7 cellular contexts compared by ENCODE assay signal in genomic region chr2:36936526-36936925, GRCh38. TPM values are rescaled to one million over a fixed set of nuclear protein-coding genes. Genes with fewer than 3 reads are reported as not detected.
DNase-seq lines count a peak whose midpoint lies in the region; ATAC-seq, FAIRE-seq and TF ChIP-seq lines count a peak whose summit lies in the region.
"Not testable (repeated sequence)": the region's sequence is repeated elsewhere in the genome, so short reads cannot be mapped to it uniquely, and the experiment has no call there.

No MANE protein-coding gene starts in this region.

- not testable (repeated sequence) for DNase-seq in A549 (ENCODE audit: low read depth in 1 of 2, low spot score in 1 of 2); IMR-90; K562 (ENCODE audit: extremely low read depth in 1 of 4, low spot score in 3 of 4); HepG2 (ENCODE audit: low spot score); small intestine

- H3K18ac ChIP-seq in IMR-90 (ENCODE audit: low read depth, low read length) = not testable (repeated sequence)

- not testable (repeated sequence) for H2AK9ac ChIP-seq in IMR-90 (replicated peaks; ENCODE audit: low read depth, low read length, poor library complexity)

- ATAC-seq in A549; IMR-90 (ENCODE audit: low read depth); K562; HepG2: not testable (repeated sequence)

- not testable (repeated sequence) for H3K4me3 ChIP-seq in A549; IMR-90 (ENCODE audit: insufficient read depth, low read depth, low read length); K562; HepG2 (replicated peaks in 1 of 3; ENCODE audit: insufficient read depth in 1 of 3, low read depth in 2 of 3, low read length in 3 of 3); small intestine (ENCODE audit: low read depth in 1 of 2, low read length in 2 of 2)

- TF ChIP-seq RAD21 in A549 (conservative IDR thresholded peaks at IDR 0.05 in 1 of 2, IDR thresholded peaks at IDR 0.05 in 1 of 2); IMR-90 (IDR thresholded peaks at IDR 0.05; ENCODE audit: low read length); K562 (CRISPR knock-in tag; conservative IDR thresholded peaks at IDR 0.05 in 1 of 2, IDR thresholded peaks at IDR 0.05 in 1 of 2); HepG2 (CRISPR knock-in tag; IDR thresholded peaks at IDR 0.05): not testable (repeated sequence)

- H4K8ac ChIP-seq in IMR-90 (ENCODE audit: low read depth in 2 of 2, low read length in 2 of 2) = not testable (repeated sequence)

- not testable (repeated sequence) for TF ChIP-seq EP300 in A549 (IDR thresholded peaks at IDR 0.05); K562 (IDR thresholded peaks at IDR 0.05; ENCODE audit: low read length); HepG2 (IDR thresholded peaks at IDR 0.05; ENCODE audit: low read depth in 2 of 2, low read length in 2 of 2); HepG2 (CRISPR knock-in tag; IDR thresholded peaks at IDR 0.05; ENCODE audit: borderline replicate concordance)

- H3K27me3 ChIP-seq in IMR-90 (ENCODE audit: control insufficient read depth, insufficient read depth, low read length); K562 (ENCODE audit: control insufficient read depth in 2 of 2, insufficient read depth in 2 of 2, low read length in 2 of 2); HepG2 (ENCODE audit: control insufficient read depth in 1 of 2, insufficient read depth in 2 of 2, low read length in 2 of 2); small intestine (ENCODE audit: control insufficient read depth in 2 of 2, insufficient read depth in 2 of 2, low read length in 2 of 2): not testable (repeated sequence)

- TF ChIP-seq CTCF in A549 (IDR thresholded peaks at IDR 0.05); IMR-90 (conservative IDR thresholded peaks at IDR 0.05; ENCODE audit: low read depth, low read length); K562 (IDR thresholded peaks at IDR 0.05 in 2 of 3, conservative IDR thresholded peaks at IDR 0.05 in 1 of 3; ENCODE audit: insufficient read depth in 2 of 3, low read depth in 1 of 3, low read length in 3 of 3); HepG2 (CRISPR knock-in tag; IDR thresholded peaks at IDR 0.05): not testable (repeated sequence)

- not testable (repeated sequence) for H3K9ac ChIP-seq in IMR-90 (ENCODE audit: low read depth, low read length); K562 (ENCODE audit: insufficient read depth in 1 of 2, low read depth in 2 of 2, low read length in 2 of 2); HepG2 (ENCODE audit: insufficient read depth, low read depth, low read length)

- H2BK5ac ChIP-seq in IMR-90 (ENCODE audit: low read depth, low read length, poor library complexity, severe bottlenecking) = not testable (repeated sequence)

- H3K79me2 ChIP-seq in K562 (ENCODE audit: control insufficient read depth, insufficient read depth, low read length) = peaks cover 18% of the 10 kb centered on the region; the same call in 1 of the 3 replicates
- H3K79me2 ChIP-seq in HepG2 (ENCODE audit: insufficient read depth, low read length) = not testable (repeated sequence)

- not testable (repeated sequence) for H3K4me2 ChIP-seq in A549; IMR-90 (ENCODE audit: low read depth, low read length); K562 (ENCODE audit: insufficient read depth, low read length); HepG2 (ENCODE audit: low read depth, low read length)

- H2BK15ac ChIP-seq in IMR-90 (ENCODE audit: low read depth, low read length) = not testable (repeated sequence)

- peaks cover 16 to 31% of the 10 kb centered on the region in 2 experiments for H3K79me1 ChIP-seq in IMR-90 (ENCODE audit: low read depth in 1 of 2, low read length in 2 of 2)

- CTCF ChIA-PET in A549 (lab: Yijun Ruan, JAX); IMR-90 (lab: Yijun Ruan, JAX); K562 (lab: Yijun Ruan, JAX; ENCODE audit: low intra/inter-chr PET ratio); HepG2 (lab: Yijun Ruan, JAX; ENCODE audit: low intra/inter-chr PET ratio, low total read pairs): not testable (repeated sequence)

- H3K4ac ChIP-seq in IMR-90 (ENCODE audit: low read depth, low read length) = not testable (repeated sequence)

- not testable (repeated sequence) for H2AFZ ChIP-seq in IMR-90 (replicated peaks; ENCODE audit: low read length, poor library complexity); K562 (ENCODE audit: low read depth, low read length); HepG2 (ENCODE audit: low read length)

- intact Hi-C loops in IMR-90 (cut with micrococcal nuclease); K562 (cut with micrococcal nuclease); HepG2 (cut with micrococcal nuclease; ENCODE audit: unreplicated experiment): not testable (repeated sequence)

- not testable (repeated sequence) for H3K9me3 ChIP-seq in A549; IMR-90 (ENCODE audit: control insufficient read depth, insufficient read depth, low read length); K562 (replicated peaks; ENCODE audit: control insufficient read depth, insufficient read depth, low read depth, low read length); HepG2 (ENCODE audit: low read length); small intestine (ENCODE audit: control insufficient read depth, low read depth)

- H4K20me1 ChIP-seq in IMR-90 (ENCODE audit: insufficient read depth, low read length); K562 (replicated peaks; ENCODE audit: control insufficient read depth, insufficient read depth, low read length); HepG2 (ENCODE audit: insufficient read depth, low read length): not testable (repeated sequence)

- H2AK5ac ChIP-seq in IMR-90 (ENCODE audit: low read depth, low read length) = not testable (repeated sequence)

- dilution Hi-C loops in IMR-90 (cut with HindIII; ENCODE audit: low sequenced_read_pairs, unreplicated experiment) = not testable (repeated sequence)

- not testable (repeated sequence) for BruUV-seq in IMR-90 (replicated peaks; lab: Mats Ljungman, UMichigan); K562 (replicated peaks; lab: Mats Ljungman, UMichigan); HepG2 (replicated peaks; lab: Mats Ljungman, UMichigan)

- H4K5ac ChIP-seq in IMR-90 (ENCODE audit: low read depth, low read length) = not testable (repeated sequence)

- not testable (repeated sequence) for H3K23ac ChIP-seq in IMR-90 (ENCODE audit: low read depth, low read length)

- H3K4me1 ChIP-seq in A549; IMR-90 (ENCODE audit: control insufficient read depth, insufficient read depth, low read length); K562 (replicated peaks in 1 of 2; ENCODE audit: control insufficient read depth in 2 of 2, insufficient read depth in 2 of 2, low read length in 2 of 2); HepG2 (ENCODE audit: insufficient read depth, low read length); small intestine (ENCODE audit: control insufficient read depth in 2 of 2, insufficient read depth in 1 of 2, low read depth in 1 of 2, low read length in 1 of 2): not testable (repeated sequence)

- H3K27ac ChIP-seq in A549; IMR-90 (ENCODE audit: insufficient read depth, low read length); HepG2 (ENCODE audit: extremely low read length, insufficient read depth, low read length); small intestine (ENCODE audit: low read depth in 1 of 2, low read length in 1 of 2): not testable (repeated sequence)
- H3K27ac ChIP-seq in K562 (ENCODE audit: extremely low read depth, low read depth, low read length) = peak overlapping the region; percentile 31; the same call in 1 of the 3 replicates

- not testable (repeated sequence) for H2BK20ac ChIP-seq in IMR-90 (ENCODE audit: low read depth, low read length)

- not testable (repeated sequence) for FAIRE-seq in A549 (lab: Jason Lieb, UNC); K562 (lab: Jason Lieb, UNC); HepG2 (lab: Jason Lieb, UNC)
- FAIRE-seq in TTC549 (lab: Jason Lieb, UNC) = peak; percentile 32
- peak; percentile 86 for FAIRE-seq in endometrium (lab: Jason Lieb, UNC)
- FAIRE-seq in small intestine (lab: Jason Lieb, UNC) = peak; percentile 96

- TF ChIP-seq POLR2A in A549 (IDR thresholded peaks at IDR 0.05; ENCODE audit: low read length); IMR-90 (IDR thresholded peaks at IDR 0.05; ENCODE audit: low read depth, low read length); K562 (conservative IDR thresholded peaks at IDR 0.05); HepG2 (IDR thresholded peaks at IDR 0.05; ENCODE audit: insufficient read depth in 1 of 2, low read depth in 2 of 2, low read length in 2 of 2): not testable (repeated sequence)

- not testable (repeated sequence) for H3K14ac ChIP-seq in IMR-90 (replicated peaks; ENCODE audit: low read depth, low read length)

- in situ Hi-C loops in IMR-90 (cut with MboI; ENCODE audit: low sequenced_read_pairs); K562 (cut with MboI); HepG2 (cut with HindIII; ENCODE audit: extremely low pct_ligation_motif_present, low pct_unique_long_range_greater_than_20kb): not testable (repeated sequence)

- not testable (repeated sequence) for H3K9me1 ChIP-seq in IMR-90 (ENCODE audit: insufficient read depth, low read length); K562 (ENCODE audit: control insufficient read depth, insufficient read depth, low read length)

- not testable (repeated sequence) for H4K91ac ChIP-seq in IMR-90 (ENCODE audit: insufficient read depth, low read depth, low read length)

- POLR2A ChIA-PET in A549 (lab: Yijun Ruan, JAX); IMR-90 (lab: Charles Lee; ENCODE audit: unreplicated experiment); K562 (lab: Yijun Ruan, JAX); HepG2 (lab: Yijun Ruan, JAX): not testable (repeated sequence)

- H3K56ac ChIP-seq in IMR-90 (ENCODE audit: extremely low read depth, insufficient read depth, low read length) = not testable (repeated sequence)

- H3K36me3 ChIP-seq in IMR-90 (ENCODE audit: control insufficient read depth, insufficient read depth, low read length); K562 (ENCODE audit: control insufficient read depth, insufficient read depth, low read length); HepG2 (replicated peaks in 1 of 2; ENCODE audit: control insufficient read depth in 1 of 2, insufficient read depth in 2 of 2, low read length in 2 of 2); small intestine (ENCODE audit: control insufficient read depth in 2 of 2, insufficient read depth in 2 of 2, low read length in 2 of 2): not testable (repeated sequence)

- H2BK120ac ChIP-seq in IMR-90 (ENCODE audit: low read depth, low read length) = not testable (repeated sequence)

RNA-seq across cellular contexts. Expression of gene STRN, which starts 29.8 kb away (rescaled TPM):
- polyA plus RNA-seq in A549 (2011; rRNA removed) = 31.8 and 36.0 TPM in 2 replicates
- polyA plus RNA-seq in A549 (2012; cell fraction: cytosol; rRNA removed) = 6.3 and 7.4 TPM in 2 replicates
- polyA plus RNA-seq in A549 (2012; cell fraction: nucleus; rRNA removed) = 4.0 and 4.1 TPM in 2 replicates
- polyA plus RNA-seq in A549 (2017; fragmentation: RNase III; extraction: RNeasy Plus Mini Kit Qiagen cat#74134 plus additional on column Dnase treatment) = 13.1 to 13.9 TPM (median 13.2 TPM) in 3 replicates
- 34.3 and 34.9 TPM in 2 replicates for polyA minus RNA-seq in A549 (2011; rRNA and poly(A)+ RNA removed)
- 16.4 and 23.3 TPM in 2 replicates for total RNA-seq in IMR-90 (2012; rRNA removed)
- 4.9 and 5.1 TPM in 2 replicates for polyA plus RNA-seq in IMR-90 (2012; rRNA removed)
- 0.81 and 1.5 TPM in 2 replicates for polyA plus RNA-seq in IMR-90 (2012; cell fraction: cytosol; rRNA removed)
- 1.1 and 8.6 TPM in 2 replicates for polyA plus RNA-seq in IMR-90 (2012; cell fraction: nucleus; rRNA removed; ENCODE audit: low replicate concordance)
- 8.8 and 32.4 TPM in 2 replicates for total RNA-seq in K562 (2011; cell fraction: chromatin; rRNA removed; ENCODE audit: low replicate concordance)
- total RNA-seq in K562 (2011; cell fraction: nucleolus; rRNA removed) = 3.0 and 5.8 TPM in 2 replicates
- 12.8 and 26.0 TPM in 2 replicates for total RNA-seq in K562 (2011; cell fraction: nucleoplasm; rRNA removed)
- total RNA-seq in K562 (2014; rRNA removed) = 12.8 and 13.4 TPM in 2 replicates
- 23.6 and 30.9 TPM in 2 replicates for total RNA-seq in K562 (2014; rRNA removed; fragmentation: Illumina TruSeq; extraction: Trizol)
- 18.1 and 20.0 TPM in 2 replicates for total RNA-seq in K562 (2015; rRNA removed; fragmentation: Illumina TruSeq; extraction: Trizol)
- 26.4 and 29.1 TPM in 2 replicates for total RNA-seq in K562 (2021)
- 24.2 and 31.2 TPM in 2 replicates for polyA plus RNA-seq in K562 (2011; rRNA removed)
- 11.4 and 12.9 TPM in 2 replicates for polyA plus RNA-seq in K562 (2011; cell fraction: cytosol; rRNA removed)
- 14.0 and 19.6 TPM in 2 replicates for polyA plus RNA-seq in K562 (2011; cell fraction: nucleus; rRNA removed)
- 13.4 and 16.0 TPM in 2 replicates for polyA plus RNA-seq in K562 (2012)
- polyA plus RNA-seq in K562 (2014; fragmentation: Illumina TruSeq; extraction: Trizol) = 19.2 and 22.4 TPM in 2 replicates
- 1 to 10 TPM; 1.3 to 1.6 TPM for polyA plus RNA-seq in K562 (2014; fragmentation: Nextera tagmentation; extraction: Ambion mirVana)
- 11.4 and 12.8 TPM in 2 replicates for polyA plus RNA-seq in K562 (2014; rRNA removed)
- 82.1 and 87.5 TPM in 2 replicates for polyA minus RNA-seq in K562 (2011; rRNA and poly(A)+ RNA removed)
- 19.7 and 28.7 TPM in 2 replicates for polyA minus RNA-seq in K562 (2011; cell fraction: cytosol; rRNA and poly(A)+ RNA removed)
- polyA minus RNA-seq in K562 (2011; cell fraction: nucleus; rRNA and poly(A)+ RNA removed) = 9.0 and 18.2 TPM in 2 replicates
- 19.3 and 28.4 TPM in 2 replicates for total RNA-seq in HepG2 (2016; rRNA removed; fragmentation: Illumina TruSeq; extraction: Trizol)
- total RNA-seq in HepG2 (2016; cell fraction: cytosol; rRNA removed; fragmentation: Illumina TruSeq; extraction: Trizol; ENCODE audit: low read depth) = 2.6 and 3.9 TPM in 2 replicates
- total RNA-seq in HepG2 (2016; cell fraction: insoluble cytoplasmic fraction; rRNA removed; fragmentation: Illumina TruSeq; extraction: Trizol) = 18.1 and 28.1 TPM in 2 replicates
- 4.7 and 5.6 TPM in 2 replicates for total RNA-seq in HepG2 (2016; cell fraction: membrane; rRNA removed; fragmentation: Illumina TruSeq; extraction: Trizol)
- 13.5 and 15.6 TPM in 2 replicates for total RNA-seq in HepG2 (2016; cell fraction: nucleus; rRNA removed; fragmentation: Illumina TruSeq; extraction: Trizol)
- 8.8 and 10.4 TPM in 2 replicates for polyA plus RNA-seq in HepG2 (2011; rRNA removed)
- 4.5 and 5.8 TPM in 2 replicates for polyA plus RNA-seq in HepG2 (2011; cell fraction: cytosol; rRNA removed)
- polyA plus RNA-seq in HepG2 (2011; cell fraction: nucleus; rRNA removed) = 7.3 and 7.7 TPM in 2 replicates
- polyA plus RNA-seq in HepG2 (2012) = 9.5 and 11.1 TPM in 2 replicates
- 0.25 and 0.29 TPM in 2 replicates for polyA plus RNA-seq in HepG2 (2016; cell fraction: cytosol; fragmentation: Illumina TruSeq; extraction: Trizol; ENCODE audit: low read depth)
- polyA plus RNA-seq in HepG2 (2016; cell fraction: insoluble cytoplasmic fraction; fragmentation: Illumina TruSeq; extraction: Trizol; ENCODE audit: low read depth) = 12.8 and 13.6 TPM in 2 replicates
- polyA plus RNA-seq in HepG2 (2016; cell fraction: membrane; fragmentation: Illumina TruSeq; extraction: Trizol; ENCODE audit: low read depth) = 1.2 and 1.6 TPM in 2 replicates
- 8.9 and 9.6 TPM in 2 replicates for polyA plus RNA-seq in HepG2 (2016; cell fraction: nucleus; fragmentation: Illumina TruSeq; extraction: Trizol; ENCODE audit: insufficient read depth, low read depth)
- 20.8 and 25.5 TPM in 2 replicates for polyA minus RNA-seq in HepG2 (2011; rRNA and poly(A)+ RNA removed; ENCODE audit: low replicate concordance)
- polyA minus RNA-seq in HepG2 (2011; cell fraction: cytosol; rRNA and poly(A)+ RNA removed) = 17.0 and 22.1 TPM in 2 replicates
- 30.6 and 31.7 TPM in 2 replicates for polyA minus RNA-seq in HepG2 (2011; cell fraction: nucleus; rRNA and poly(A)+ RNA removed)
- 1 to 10 TPM; 4.9 to 6.7 (median 6.7) TPM for polyA plus RNA-seq in small intestine
